6 cellular contexts compared by ENCODE assay signal in the genomic region with DNA sequence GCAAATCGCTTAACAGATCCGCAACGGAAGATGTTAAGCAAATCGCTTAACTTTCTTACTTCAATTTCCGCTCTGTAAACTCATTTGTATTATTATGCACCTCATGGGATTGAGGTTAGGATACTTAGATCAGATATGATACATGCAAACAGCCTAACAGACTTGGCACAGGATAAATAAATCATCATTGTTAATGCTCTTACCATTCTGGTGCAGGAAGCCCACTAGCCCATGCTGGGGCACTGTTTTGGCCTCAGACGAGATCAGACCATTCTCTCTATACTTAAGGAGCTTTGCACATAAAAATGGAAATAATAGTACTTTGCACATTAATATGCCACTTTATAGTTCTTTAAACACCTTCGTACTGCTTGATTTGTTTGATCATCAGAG. TPM values are rescaled to one million over a fixed set of nuclear protein-coding genes. Genes with fewer than 3 reads are reported as not detected.
DNase-seq lines count a peak whose midpoint lies in the region; ATAC-seq and TF ChIP-seq lines count a peak whose summit lies in the region.

No MANE protein-coding gene starts in this region.

- H3K4me3 ChIP-seq in dorsolateral prefrontal cortex: peak overlapping the region; percentile 57 to 100 (median 90)
- peak overlapping the region; percentile 65 to 82 (median 68) for H3K4me3 ChIP-seq in skin epidermis

- TF ChIP-seq CTCF in dorsolateral prefrontal cortex (IDR thresholded peaks at IDR 0.05 in 54 of 56, conservative IDR thresholded peaks at IDR 0.05 in 2 of 56; ENCODE audit: low read depth in 1 of 56, partially characterized antibody in 56 of 56): no peak

- no peaks in the 10 kb centered on the region for H3K27me3 ChIP-seq in dorsolateral prefrontal cortex

- intact Hi-C loops in dorsolateral prefrontal cortex (cut with DNase I): no loop called here

- no peak for ATAC-seq in HG02938 (IDR thresholded peaks at IDR 0.05; ENCODE audit: unreplicated experiment)
- no peak for ATAC-seq in HG03039 (IDR thresholded peaks at IDR 0.05; ENCODE audit: unreplicated experiment)

- peak; percentile 11 for DNase-seq in stimulated activated CD4-positive, alpha-beta T cell treated with anti-CD3 and anti-CD28 coated beads, Interleukin-4, amount 100 ng/mL, for 24 hours
- no peak for DNase-seq in stimulated activated CD4-positive, alpha-beta T cell treated with anti-CD3 and anti-CD28 coated beads, Interleukin-2, amount 100 ng/mL, for 24 hours
- DNase-seq in dorsolateral prefrontal cortex: no peak

- H3K27ac ChIP-seq in dorsolateral prefrontal cortex (peak overlapping the region in 42 of 59 donors; percentile 29 to 99 (median 98)), skin epidermis (peak overlapping the region in 9 of 21 experiments; percentile 43 to 97 (median 90))

RNA-seq across cellular contexts. Expression of a gene that starts 0.4 kb away (rescaled TPM):
- total RNA-seq in dorsolateral prefrontal cortex: 10 to 100 TPM; 10.2 to 44.7 (median 21.8) TPM

RNA-seq across cellular contexts. Expression of a gene that starts 1.3 kb away (rescaled TPM):
- 100 to 1,000 TPM in 107 of 120 experiments, 10 to 100 TPM in 13; 81.0 to 147 (median 117) TPM for total RNA-seq in dorsolateral prefrontal cortex

RNA-seq across cellular contexts. Expression of a gene that starts 23.9 kb away (rescaled TPM):
- 100 to 1,000 TPM in 118 of 120 experiments, 10 to 100 TPM in 2; 90.3 to 464 (median 220) TPM for total RNA-seq in dorsolateral prefrontal cortex

RNA-seq across cellular contexts. Expression of a gene that starts 40.0 kb away (rescaled TPM):
- total RNA-seq in dorsolateral prefrontal cortex: 1,000 to 10,000 TPM; 1,552 to 3,778 (median 2,635) TPM

RNA-seq across cellular contexts. Expression of a gene that starts 42.5 kb away (rescaled TPM):
- 10 to 100 TPM in 78 of 120 experiments, 1 to 10 TPM in 42; 4.2 to 19.6 (median 11.2) TPM for total RNA-seq in dorsolateral prefrontal cortex
